ENCODE assay signal across 8 cellular contexts in genomic region chr7:6999067-6999666, GRCh38.
DNase-seq lines count a peak whose midpoint lies in the region; ATAC-seq, FAIRE-seq and TF ChIP-seq lines count a peak whose summit lies in the region.
"Not testable (repeated sequence)": the region's sequence is repeated elsewhere in the genome, so short reads cannot be mapped to it uniquely, and the experiment has no call there.

No MANE protein-coding gene starts in this region.

- not testable (repeated sequence) for H3K9me1 ChIP-seq in K562 (ENCODE audit: control insufficient read depth, insufficient read depth, low read length)

- DNase-seq in CMK (ENCODE audit: low read depth) (peak; percentile 34), DMS53 (lab: John Stamatoyannopoulos, UW) (peak; percentile 9), KBM-7 (peak; percentile 15), MV-4-11 (lab: John Stamatoyannopoulos, UW) (peak; percentile 3), NB4 (ENCODE audit: low read depth) (peak; percentile 16), OCI-M1 (lab: John Stamatoyannopoulos, UW) (peak; percentile 26)
- DNase-seq in K562 (ENCODE audit: extremely low read depth in 1 of 4, low spot score in 3 of 4); endodermal cell: not testable (repeated sequence)

- H3K27me3 Mint-ChIP-seq in endodermal cell (ENCODE audit: insufficient read depth), result not testable (repeated sequence)

- not testable (repeated sequence) for H3K9ac ChIP-seq in K562 (ENCODE audit: insufficient read depth in 1 of 2, low read depth in 2 of 2, low read length in 2 of 2); endodermal cell (ENCODE audit: extremely low read depth, low read length, poor library complexity, severe bottlenecking)

- H3K36me3 Mint-ChIP-seq in endodermal cell (ENCODE audit: low read depth), result peaks cover 21% of the 10 kb centered on the region

- H3K9me3 Mint-ChIP-seq in endodermal cell, result peaks cover 72% of the 10 kb centered on the region

- not testable (repeated sequence) for H2AFZ ChIP-seq in K562 (ENCODE audit: low read depth, low read length)

- not testable (repeated sequence) for FAIRE-seq in K562 (lab: Jason Lieb, UNC)

- H3K27me3 ChIP-seq in K562 (ENCODE audit: control insufficient read depth in 2 of 2, insufficient read depth in 2 of 2, low read length in 2 of 2); endodermal cell (ENCODE audit: control insufficient read depth, insufficient read depth, low read length, poor library complexity, severe bottlenecking): not testable (repeated sequence)

- not testable (repeated sequence) for TF ChIP-seq CTCF in NB4 (IDR thresholded peaks at IDR 0.05; ENCODE audit: low read depth, low read length); K562 (IDR thresholded peaks at IDR 0.05 in 2 of 3, conservative IDR thresholded peaks at IDR 0.05 in 1 of 3; ENCODE audit: insufficient read depth in 2 of 3, low read depth in 1 of 3, low read length in 3 of 3); endodermal cell (conservative IDR thresholded peaks at IDR 0.05)

- intact Hi-C loops in K562 (cut with micrococcal nuclease), result loop anchor here (10.0 kb wide), 2 partner anchors 46 to 186 kb away; partner anchors contain the start of gene C1GALT1

- POLR2A ChIA-PET in K562 (lab: Yijun Ruan, JAX), result not testable (repeated sequence)

- H3K36me3 ChIP-seq in K562 (ENCODE audit: control insufficient read depth, insufficient read depth, low read length); endodermal cell (ENCODE audit: control insufficient read depth, insufficient read depth, low read length): not testable (repeated sequence)

- in situ Hi-C loops in KBM-7 (cut with MboI; ENCODE audit: low pct_unique_long_range_greater_than_20kb, low sequenced_read_pairs); K562 (cut with MboI): not testable (repeated sequence)

- not testable (repeated sequence) for BruUV-seq in K562 (replicated peaks; lab: Mats Ljungman, UMichigan)

- H3K4me1 ChIP-seq in K562 (replicated peaks in 1 of 2; ENCODE audit: control insufficient read depth in 2 of 2, insufficient read depth in 2 of 2, low read length in 2 of 2); endodermal cell (ENCODE audit: control insufficient read depth, insufficient read depth, low read length): not testable (repeated sequence)

- H3K27ac Mint-ChIP-seq in endodermal cell, result not testable (repeated sequence)

- not testable (repeated sequence) for ATAC-seq in K562

- not testable (repeated sequence) for H3K4me3 ChIP-seq in NB4 (ENCODE audit: low read depth, low read length); K562
- H3K4me3 ChIP-seq in endodermal cell (ENCODE audit: low read length), result peak overlapping the region; percentile 67

- CTCF ChIA-PET in K562 (lab: Yijun Ruan, JAX; ENCODE audit: low intra/inter-chr PET ratio), result not testable (repeated sequence)

- not testable (repeated sequence) for H3K9me3 ChIP-seq in K562 (replicated peaks; ENCODE audit: control insufficient read depth, insufficient read depth, low read depth, low read length)
- peaks cover 66% of the 10 kb centered on the region for H3K9me3 ChIP-seq in endodermal cell (ENCODE audit: control insufficient read depth, low read length)

- H3K4me1 Mint-ChIP-seq in endodermal cell, result peaks cover 21% of the 10 kb centered on the region

- not testable (repeated sequence) for TF ChIP-seq RAD21 in K562 (CRISPR knock-in tag; conservative IDR thresholded peaks at IDR 0.05 in 1 of 2, IDR thresholded peaks at IDR 0.05 in 1 of 2)

- H3K4me3 Mint-ChIP-seq in endodermal cell, result not testable (repeated sequence)

- not testable (repeated sequence) for TF ChIP-seq EP300 in K562 (IDR thresholded peaks at IDR 0.05; ENCODE audit: low read length)

- not testable (repeated sequence) for H3K27ac ChIP-seq in K562 (ENCODE audit: extremely low read depth, low read depth, low read length); endodermal cell (ENCODE audit: low read depth, low read length)

- H3K79me2 ChIP-seq in K562 (ENCODE audit: control insufficient read depth, insufficient read depth, low read length), result not testable (repeated sequence)

- TF ChIP-seq POLR2A in NB4 (IDR thresholded peaks at IDR 0.05; ENCODE audit: extremely low read depth, insufficient read length); K562 (conservative IDR thresholded peaks at IDR 0.05): not testable (repeated sequence)

- H3K4me2 ChIP-seq in K562 (ENCODE audit: insufficient read depth, low read length), result not testable (repeated sequence)

- H4K20me1 ChIP-seq in K562 (replicated peaks; ENCODE audit: control insufficient read depth, insufficient read depth, low read length), result not testable (repeated sequence)

- 39% methylated on average over 5 of the region's 5 CpGs for WGBS in K562 (ENCODE audit: insufficient coverage, low coverage, missing lambda C conversion rate)
- 95 to 97% methylated on average over 3 to 5 of the region's 5 CpGs for WGBS in endodermal cell (ENCODE audit: insufficient coverage in 1 of 2, insufficient read length in 1 of 2), 2 experiments

TF ChIP-seq in K562, 482 proteins besides CTCF, POLR2A, EP300 and RAD21:
- TF ChIP-seq SOX6 (IDR thresholded peaks at IDR 0.05) (peak; percentile 40; the same call in 1 of the 2 replicates), ZNF280A (IDR thresholded peaks at IDR 0.05; ENCODE audit: low read depth, partially characterized antibody) (peak; percentile 80), CBX3 (IDR thresholded peaks at IDR 0.05; ENCODE audit: borderline replicate concordance in 1 of 2, low read length in 2 of 2) (peak in 1 of 2 experiments; percentile 59; a peak in 1 of 3 replicates), TRIM24 (IDR thresholded peaks at IDR 0.05) (peak; percentile 54 to 79), TRIM28 (IDR thresholded peaks at IDR 0.05) (peak; percentile 93), ZNF445 (CRISPR knock-in tag; IDR thresholded peaks at IDR 0.05; ENCODE audit: low read depth) (peak; percentile 78; the same call in 1 of the 2 replicates), CBX5 (IDR thresholded peaks at IDR 0.05; ENCODE audit: borderline replicate concordance, low read depth) (0 out of 2 replicates have a peak, but pooled peaks have one; percentile 65)
- TF ChIP-seq, protein P1, sequence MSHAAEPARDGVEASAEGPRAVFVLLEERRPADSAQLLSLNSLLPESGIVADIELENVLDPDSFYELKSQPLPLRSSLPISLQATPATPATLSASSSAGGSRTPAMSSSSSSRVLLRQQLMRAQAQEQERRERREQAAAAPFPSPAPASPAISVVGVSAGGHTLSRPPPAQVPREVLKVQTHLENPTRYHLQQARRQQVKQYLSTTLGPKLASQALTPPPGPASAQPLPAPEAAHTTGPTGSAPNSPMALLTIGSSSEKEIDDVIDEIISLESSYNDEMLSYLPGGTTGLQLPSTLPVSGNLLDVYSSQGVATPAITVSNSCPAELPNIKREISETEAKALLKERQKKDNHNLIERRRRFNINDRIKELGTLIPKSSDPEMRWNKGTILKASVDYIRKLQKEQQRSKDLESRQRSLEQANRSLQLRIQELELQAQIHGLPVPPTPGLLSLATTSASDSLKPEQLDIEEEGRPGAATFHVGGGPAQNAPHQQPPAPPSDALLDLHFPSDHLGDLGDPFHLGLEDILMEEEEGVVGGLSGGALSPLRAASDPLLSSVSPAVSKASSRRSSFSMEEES (CRISPR knock-in tag; IDR thresholded peaks at IDR 0.05), result peak; percentile 37
